In the genomic region with DNA sequence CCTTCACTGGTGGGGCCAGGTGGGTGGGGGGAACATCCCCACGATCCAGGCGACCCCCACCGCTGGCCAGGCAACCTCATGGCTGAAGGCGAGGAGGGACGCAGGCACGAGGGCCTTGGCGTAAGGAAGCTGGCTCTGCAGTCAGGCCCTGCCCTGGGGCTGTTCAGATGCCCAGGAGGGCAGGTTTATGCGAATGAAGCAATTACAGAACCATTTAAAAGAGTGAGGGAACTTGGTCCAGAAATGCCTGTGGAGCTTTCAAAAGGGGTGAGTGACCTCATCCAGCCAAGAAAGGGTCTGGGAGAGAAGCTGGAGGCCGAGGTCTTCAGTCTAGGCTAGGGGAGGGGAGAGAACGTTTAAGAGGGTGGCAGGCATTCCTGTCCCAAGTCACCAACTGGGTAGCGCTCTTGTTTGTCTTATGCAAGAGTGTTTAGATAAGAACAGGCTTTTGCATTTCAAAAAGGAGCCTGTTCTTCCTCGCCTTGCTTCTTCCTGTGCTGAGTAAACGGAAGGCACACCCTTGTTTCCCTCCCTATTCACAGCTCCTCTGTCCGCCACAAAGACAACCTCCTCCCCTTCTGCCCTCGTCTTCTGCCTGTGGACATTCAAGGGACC, we compare ENCODE assay signal across 10 cellular contexts.
DNase-seq lines count a peak whose midpoint lies in the region; ATAC-seq, FAIRE-seq and TF ChIP-seq lines count a peak whose summit lies in the region.
"Had no signal": no experiment of that assay in that cellular context is flagged by ENCODE, and none has a peak within 500 bp of the region (broad histone marks: within the 10 kb centered on the region; RNA-seq: fewer than 3 reads in every experiment).

No MANE protein-coding gene starts in this region.

- FAIRE-seq in HTR-8/SVneo (lab: Jason Lieb, UNC), result no peak
- FAIRE-seq: K562 had no signal

- no peaks in the 10 kb centered on the region for H3K36me3 Mint-ChIP-seq in activated CD4-positive, alpha-beta T cell treated with anti-CD3 and anti-CD28 coated beads, Interleukin-2, amount 10 ng/mL, durations not matched to agents 24 days and 14 days (ENCODE audit: low read depth)
- H3K36me3 Mint-ChIP-seq in T-helper 17 cell (ENCODE audit: low read depth) (peaks cover 2% of the 10 kb centered on the region), glutamatergic neuron (ENCODE audit: unreplicated experiment) (peaks cover 10% of the 10 kb centered on the region)
- H3K36me3 Mint-ChIP-seq in stimulated activated effector memory CD8-positive, alpha-beta T cell treated with anti-CD3 and anti-CD28 coated beads, Interleukin-12 subunit alpha, Interleukin-12 subunit beta, amount 100 ng/mL, for 72 hours, result no peaks in the 10 kb centered on the region

- peaks cover 3% of the 10 kb centered on the region for H3K4me1 Mint-ChIP-seq in activated CD4-positive, alpha-beta T cell treated with anti-CD3 and anti-CD28 coated beads, Interleukin-2, amount 10 ng/mL, durations not matched to agents 24 days and 14 days
- H3K4me1 Mint-ChIP-seq in T-helper 17 cell (peaks cover 53% of the 10 kb centered on the region), glutamatergic neuron (ENCODE audit: low read depth, unreplicated experiment) (peaks cover 12% of the 10 kb centered on the region)
- H3K4me1 Mint-ChIP-seq in stimulated activated effector memory CD8-positive, alpha-beta T cell treated with anti-CD3 and anti-CD28 coated beads, Interleukin-12 subunit alpha, Interleukin-12 subunit beta, amount 100 ng/mL, for 72 hours, result peaks cover 11% of the 10 kb centered on the region

- no peaks in the 10 kb centered on the region for H3K9me3 Mint-ChIP-seq in activated CD4-positive, alpha-beta T cell treated with anti-CD3 and anti-CD28 coated beads, Interleukin-2, amount 10 ng/mL, durations not matched to agents 24 days and 14 days
- H3K9me3 Mint-ChIP-seq in glutamatergic neuron (ENCODE audit: unreplicated experiment), result peaks cover 5% of the 10 kb centered on the region
- no peaks in the 10 kb centered on the region for H3K9me3 Mint-ChIP-seq in stimulated activated effector memory CD8-positive, alpha-beta T cell treated with anti-CD3 and anti-CD28 coated beads, Interleukin-12 subunit alpha, Interleukin-12 subunit beta, amount 100 ng/mL, for 72 hours

- peak; percentile 65 for ATAC-seq in T-helper 17 cell
- ATAC-seq in stimulated activated effector memory CD8-positive, alpha-beta T cell treated with anti-CD3 and anti-CD28 coated beads, Interleukin-12 subunit alpha, Interleukin-12 subunit beta, amount 100 ng/mL, for 72 hours, result no peak
- no peak for ATAC-seq in HG03045 (IDR thresholded peaks at IDR 0.05; ENCODE audit: unreplicated experiment)
- no peak for ATAC-seq in HG03457 (IDR thresholded peaks at IDR 0.05; ENCODE audit: unreplicated experiment)
- ATAC-seq: K562 had no signal

- H3K27ac Mint-ChIP-seq in activated CD4-positive, alpha-beta T cell treated with anti-CD3 and anti-CD28 coated beads, Interleukin-2, amount 10 ng/mL, durations not matched to agents 24 days and 14 days, result peak overlapping the region; percentile 64
- H3K27ac Mint-ChIP-seq in T-helper 17 cell (peak overlapping the region; percentile 89), glutamatergic neuron (ENCODE audit: unreplicated experiment) (no peak overlapping the region)
- H3K27ac Mint-ChIP-seq in stimulated activated effector memory CD8-positive, alpha-beta T cell treated with anti-CD3 and anti-CD28 coated beads, Interleukin-12 subunit alpha, Interleukin-12 subunit beta, amount 100 ng/mL, for 72 hours, result peak overlapping the region; percentile 29

- no peaks in the 10 kb centered on the region for H3K9me3 ChIP-seq in T-helper 17 cell (ENCODE audit: control insufficient read depth, low read length, poor library complexity, severe bottlenecking)

- TF ChIP-seq CTCF in glutamatergic neuron (IDR thresholded peaks at IDR 0.05; ENCODE audit: partially characterized antibody, unreplicated experiment), result no peak

- no peak overlapping the region for H3K4me3 Mint-ChIP-seq in activated CD4-positive, alpha-beta T cell treated with anti-CD3 and anti-CD28 coated beads, Interleukin-2, amount 10 ng/mL, durations not matched to agents 24 days and 14 days
- H3K4me3 Mint-ChIP-seq in T-helper 17 cell (peak overlapping the region; percentile 85), glutamatergic neuron (ENCODE audit: unreplicated experiment) (no peak overlapping the region)
- no peak overlapping the region for H3K4me3 Mint-ChIP-seq in stimulated activated effector memory CD8-positive, alpha-beta T cell treated with anti-CD3 and anti-CD28 coated beads, Interleukin-12 subunit alpha, Interleukin-12 subunit beta, amount 100 ng/mL, for 72 hours

- H3K27me3 Mint-ChIP-seq in activated CD4-positive, alpha-beta T cell treated with anti-CD3 and anti-CD28 coated beads, Interleukin-2, amount 10 ng/mL, durations not matched to agents 24 days and 14 days, result peaks cover 6% of the 10 kb centered on the region
- H3K27me3 Mint-ChIP-seq in T-helper 17 cell (no peaks in the 10 kb centered on the region), glutamatergic neuron (ENCODE audit: unreplicated experiment) (peaks cover 3% of the 10 kb centered on the region)

- peak; percentile 57 for DNase-seq in activated CD4-positive, alpha-beta T cell treated with anti-CD3 and anti-CD28 coated beads, Interleukin-2, amount 10 ng/mL, durations not matched to agents 24 days and 14 days
- DNase-seq in activated CD4-positive, alpha-beta T cell treated with anti-CD3 and anti-CD28 coated beads, Interleukin-2, amount 50 U/mL, for 1 hour, result no peak
- no peak for DNase-seq in T-helper 17 cell
- DNase-seq in glutamatergic neuron, result peak; percentile 35
- DNase-seq in stimulated activated effector memory CD8-positive, alpha-beta T cell treated with anti-CD3 and anti-CD28 coated beads, Interleukin-12 subunit alpha, Interleukin-12 subunit beta, amount 100 ng/mL, for 72 hours (ENCODE audit: low spot score in 2 of 2), result no peak
- no peak for DNase-seq in HTR-8/SVneo (ENCODE audit: insufficient read length, low spot score)
- DNase-seq: nucleus accumbens had no signal

- intact Hi-C loops in activated CD4-positive, alpha-beta T cell treated with anti-CD3 and anti-CD28 coated beads, Interleukin-2, amount 10 ng/mL, durations not matched to agents 24 days and 14 days (cut with micrococcal nuclease), result no loop called here

Comparison
In these comparisons a context has a peak if more than half of its experiments do, and no peak if none do; other contexts are left out.
1. DNase-seq: peak in activated CD4-positive, alpha-beta T cell treated with anti-CD3 and anti-CD28 coated beads, Interleukin-2, amount 10 ng/mL, durations not matched to agents 24 days and 14 days (single experiment) and glutamatergic neuron (single experiment); none in activated CD4-positive, alpha-beta T cell treated with anti-CD3 and anti-CD28 coated beads, Interleukin-2, amount 50 U/mL, for 1 hour (single experiment), T-helper 17 cell (0 of 3), stimulated activated effector memory CD8-positive, alpha-beta T cell treated with anti-CD3 and anti-CD28 coated beads, Interleukin-12 subunit alpha, Interleukin-12 subunit beta, amount 100 ng/mL, for 72 hours (0 of 2) and HTR-8/SVneo (single experiment).